Comparison of ENCODE assay signal across 16 cellular contexts in the genomic region with DNA sequence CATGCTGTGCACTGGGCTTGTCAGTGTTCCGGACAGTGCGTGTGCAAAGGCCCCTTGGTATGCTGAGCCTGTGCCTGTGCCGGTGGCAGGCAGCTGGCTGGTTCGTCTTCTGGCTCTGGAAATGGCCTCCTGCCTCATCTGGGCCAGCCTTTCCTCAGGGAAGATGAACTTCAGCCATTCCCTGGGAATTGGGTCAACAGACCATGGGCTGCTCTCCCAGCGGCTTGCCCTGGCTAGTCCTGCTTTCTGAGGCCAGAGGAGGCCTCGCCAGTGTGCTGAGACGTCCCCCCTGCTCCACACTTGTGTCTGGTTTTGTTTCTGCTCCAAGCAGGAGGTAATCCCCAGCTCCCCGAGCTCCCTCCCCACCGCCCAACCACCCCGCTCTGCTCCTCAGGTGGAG. TPM values are rescaled to one million over a fixed set of nuclear protein-coding genes. Genes with fewer than 3 reads are reported as not detected.
A peak's percentile ranks its signal among the peaks of the same experiment; 100 is the strongest.
DNase-seq lines count a peak whose midpoint lies in the region; ATAC-seq, FAIRE-seq and TF ChIP-seq lines count a peak whose summit lies in the region.
"Had no signal": no experiment of that assay in that cellular context is flagged by ENCODE, and none has a peak within 500 bp of the region (broad histone marks: within the 10 kb centered on the region; RNA-seq: fewer than 3 reads in every experiment).

No MANE protein-coding gene starts in this region.

- 85% methylated on average over 10 of the region's 10 CpGs; no CpG with 5 or more reads in 1 of the 2 experiments for WGBS in H1 (ENCODE audit: extremely low coverage in 1 of 2, insufficient coverage in 1 of 2, insufficient read length in 1 of 2, insufficient replicate concordance in 2 of 2, low coverage in 1 of 2, low lambda C conversion rate in 2 of 2, missing lambda C conversion rate in 1 of 2), 2 experiments
- 71 to 81% methylated on average over 9 to 10 of the region's 10 CpGs for WGBS in lower leg skin, 2 donors

- no peak for TF ChIP-seq RAD21 in H1 (IDR thresholded peaks at IDR 0.05 in 1 of 2, conservative IDR thresholded peaks at IDR 0.05 in 1 of 2; ENCODE audit: low read depth in 2 of 2, low read length in 2 of 2)

- no peaks in the 10 kb centered on the region for H3K27me3 ChIP-seq in GM23338 (ENCODE audit: insufficient read depth)
- H3K27me3 ChIP-seq in H1 (replicated peaks in 1 of 4; ENCODE audit: control insufficient read depth in 3 of 4, extremely low read depth in 1 of 4, insufficient read depth in 3 of 4, low read length in 3 of 4): no peaks in the 10 kb centered on the region; a peak in 1 of 7 replicates
- H3K27me3 ChIP-seq: BLaER1 treated with 17β-estradiol and CSF1 and Interleukin-3, amounts not matched to agents 10 nM and 100 nM had no signal

- H3K36me3 ChIP-seq in GM23338 (ENCODE audit: insufficient read depth) (no peaks in the 10 kb centered on the region), H1 (ENCODE audit: control insufficient read depth in 2 of 4, insufficient read depth in 4 of 4, low read length in 3 of 4) (no peaks in the 10 kb centered on the region)
- H3K36me3 ChIP-seq: BLaER1 treated with 17β-estradiol and CSF1 and Interleukin-3, amounts not matched to agents 10 nM and 100 nM had no signal

- no peak overlapping the region for H3K9ac ChIP-seq in H1 (replicated peaks in 1 of 4; ENCODE audit: extremely low read depth in 1 of 4, low read depth in 3 of 4, low read length in 3 of 4)
- H3K9ac ChIP-seq: BLaER1 treated with 17β-estradiol and CSF1 and Interleukin-3, amounts not matched to agents 10 nM and 100 nM had no signal

- no peak overlapping the region for H4K8ac ChIP-seq in H1 (ENCODE audit: extremely low read depth, insufficient read depth, low read length)

- no peaks in the 10 kb centered on the region for H3K36me3 Mint-ChIP-seq in GM23338 (ENCODE audit: low read depth)
- H3K36me3 Mint-ChIP-seq: CD4-positive, CD25-positive, alpha-beta regulatory T cell had no signal

- H4K20me1 ChIP-seq in GM23338 (replicated peaks; ENCODE audit: insufficient read depth): no peaks in the 10 kb centered on the region
- no peaks in the 10 kb centered on the region for H4K20me1 ChIP-seq in H1 (replicated peaks in 1 of 2; ENCODE audit: control insufficient read depth in 1 of 2, insufficient read depth in 2 of 2, low read length in 2 of 2)
- H4K20me1 ChIP-seq: BLaER1 treated with 17β-estradiol and CSF1 and Interleukin-3, amounts not matched to agents 10 nM and 100 nM had no signal

- H2BK12ac ChIP-seq in H1 (ENCODE audit: low read depth, low read length): no peak overlapping the region

- H2AFZ ChIP-seq in GM23338 (0 out of 2 replicates have a peak overlapping the region, but pooled peaks have one; percentile 23), H1 (ENCODE audit: low read length) (0 out of 2 replicates have a peak overlapping the region, but pooled peaks have one; percentile 9)

- no peak for TF ChIP-seq POLR2A in H1 (IDR thresholded peaks at IDR 0.05; ENCODE audit: control extremely low read depth in 1 of 2, low read depth in 2 of 2, low read length in 2 of 2)
- no peak for TF ChIP-seq POLR2A in lower leg skin (IDR thresholded peaks at IDR 0.05)

- H4K91ac ChIP-seq in H1 (replicated peaks; ENCODE audit: insufficient read length, low read length): no peak overlapping the region

- 0 out of 2 replicates have a peak, but pooled peaks cover 4% of the 10 kb centered on the region for H3K9me2 ChIP-seq in GM23338 (ENCODE audit: insufficient read depth)

- DNase-seq in GM23338 (ENCODE audit: low spot score) (no peak), H1 (ENCODE audit: low read depth in 1 of 2, low spot score in 2 of 2) (no peak), medulla oblongata (ENCODE audit: extremely low spot score) (peak; percentile 33), sciatic nerve (ENCODE audit: low spot score) (no peak), lower leg skin (ENCODE audit: low spot score in 2 of 2) (no peak)
- DNase-seq: 8988T; AML-193; CD4-positive, CD25-positive, alpha-beta regulatory T cell; DMS53; GF-D8; H7 had no signal

- peaks cover 10% of the 10 kb centered on the region for H3K4me1 Mint-ChIP-seq in GM23338

- H3K27ac Mint-ChIP-seq in GM23338: no peak overlapping the region
- H3K27ac Mint-ChIP-seq: CD4-positive, CD25-positive, alpha-beta regulatory T cell had no signal

- ATAC-seq in GM23338 (no peak), sciatic nerve (peak; percentile 28), HG02623 (IDR thresholded peaks at IDR 0.05; ENCODE audit: unreplicated experiment) (no peak), GM18909 (IDR thresholded peaks at IDR 0.05; ENCODE audit: poor library complexity, unreplicated experiment) (no peak)
- no peak for ATAC-seq in activated CD4-positive, CD25-positive, alpha-beta regulatory T cell treated with anti-CD3 and anti-CD28 coated beads, Interleukin-2, amount 50 U/mL, for 24 hours

- H3K56ac ChIP-seq in H1 (replicated peaks; ENCODE audit: insufficient read length, low read depth, low read length): no peak overlapping the region

- H2AK5ac ChIP-seq in H1 (ENCODE audit: low read depth, low read length): no peak overlapping the region

- TF ChIP-seq CTCF in GM23338 (conservative IDR thresholded peaks at IDR 0.05; ENCODE audit: low read depth in 2 of 2): no peak
- no peak for TF ChIP-seq CTCF in H1 (IDR thresholded peaks at IDR 0.05; ENCODE audit: control extremely low read depth in 1 of 3, insufficient read depth in 1 of 3, low read depth in 1 of 3, low read length in 3 of 3)
- TF ChIP-seq CTCF in lower leg skin (IDR thresholded peaks at IDR 0.05): no peak

- peaks cover 5% of the 10 kb centered on the region for H3K27me3 Mint-ChIP-seq in GM23338 (ENCODE audit: insufficient read depth, low read depth, poor library complexity)
- H3K27me3 Mint-ChIP-seq: CD4-positive, CD25-positive, alpha-beta regulatory T cell had no signal

- H3F3A ChIP-seq in GM23338 (replicated peaks; ENCODE audit: low read depth): no peaks in the 10 kb centered on the region

- H3K4me2 ChIP-seq in GM23338 (no peak overlapping the region), H1 (ENCODE audit: insufficient read depth in 1 of 2, low read depth in 2 of 2, low read length in 2 of 2) (no peak overlapping the region)
- H3K4me2 ChIP-seq: BLaER1 treated with 17β-estradiol and CSF1 and Interleukin-3, amounts not matched to agents 10 nM and 100 nM had no signal

- intact Hi-C loops in sciatic nerve (cut with DNase I) (no loop called here), lower leg skin (cut with DNase I; ENCODE audit: low total_unique reads) (no loop called here)

- CTCF ChIA-PET in H1 (lab: Charles Lee; ENCODE audit: partially characterized antibody): interaction anchor here (1.2 to 15.1 kb wide), 7 partner anchors 11 to 201 kb away, joined by 3 to 154 read pairs (median 9); no protein-coding TSS in a partner anchor

- no peak overlapping the region for H3K23ac ChIP-seq in H1 (ENCODE audit: insufficient read length)

- H3K79me2 ChIP-seq in GM23338 (replicated peaks; ENCODE audit: insufficient read depth) (no peaks in the 10 kb centered on the region), H1 (ENCODE audit: control insufficient read depth in 1 of 2, insufficient read depth in 2 of 2, low read length in 2 of 2) (no peaks in the 10 kb centered on the region)

- 0 out of 2 replicates have a peak overlapping the region, but pooled peaks have one; percentile 26 for H2BK5ac ChIP-seq in H1 (ENCODE audit: low read depth, low read length)

- no peak overlapping the region for H2BK15ac ChIP-seq in H1 (ENCODE audit: low read length)

- no peaks in the 10 kb centered on the region for H3K79me1 ChIP-seq in H1 (ENCODE audit: low read depth, low read length)

- no peak for TF ChIP-seq EP300 in H1 (IDR thresholded peaks at IDR 0.05; ENCODE audit: borderline replicate concordance in 1 of 2, low read depth in 2 of 2, low read length in 2 of 2)

- H3K27ac ChIP-seq in GM23338 (ENCODE audit: low read depth): no peak overlapping the region
- H3K27ac ChIP-seq in H1 (ENCODE audit: low read depth, low read length): no peak overlapping the region
- H3K27ac ChIP-seq: BLaER1 treated with 17β-estradiol and CSF1 and Interleukin-3, amounts not matched to agents 10 nM and 100 nM had no signal

- no peak overlapping the region for H2BK20ac ChIP-seq in H1 (ENCODE audit: low read length)

- H2BK120ac ChIP-seq in H1 (replicated peaks; ENCODE audit: low read depth, low read length): no peak overlapping the region

- no peak overlapping the region for H3K18ac ChIP-seq in H1 (ENCODE audit: extremely low read depth, low read length)

- H3K14ac ChIP-seq in H1 (ENCODE audit: insufficient read length): no peak overlapping the region

- H3K4me3 ChIP-seq in GM23338 (no peak overlapping the region), H1 (ENCODE audit: extremely low read depth in 1 of 4, insufficient read depth in 2 of 4, low read depth in 3 of 4, low read length in 4 of 4) (no peak overlapping the region), lower leg skin (ENCODE audit: low read depth, poor library complexity, severe bottlenecking) (no peak overlapping the region)
- H3K4me3 ChIP-seq: BLaER1 treated with 17β-estradiol and CSF1 and Interleukin-3, amounts not matched to agents 10 nM and 100 nM had no signal

- H3K4ac ChIP-seq in H1 (replicated peaks; ENCODE audit: insufficient read length, low read depth, low read length): no peak overlapping the region

- no peak for FAIRE-seq in H1 (lab: Jason Lieb, UNC)

- POLR2A ChIA-PET in H1 (lab: Charles Lee; ENCODE audit: partially characterized antibody): no interaction called here

- H3K4me1 ChIP-seq in GM23338 (ENCODE audit: insufficient read depth) (no peaks in the 10 kb centered on the region), H1 (replicated peaks in 1 of 4; ENCODE audit: control insufficient read depth in 3 of 4, insufficient read depth in 4 of 4, low read length in 3 of 4) (no peaks in the 10 kb centered on the region; a peak in 1 of 7 replicates)

- H3K9me3 ChIP-seq in H1 (ENCODE audit: insufficient read depth in 2 of 2, low read depth in 1 of 2, low read length in 1 of 2): no peaks in the 10 kb centered on the region
- H3K9me3 ChIP-seq: BLaER1 treated with 17β-estradiol and CSF1 and Interleukin-3, amounts not matched to agents 10 nM and 100 nM had no signal

- H3K4me3 Mint-ChIP-seq in GM23338: no peak overlapping the region
- H3K4me3 Mint-ChIP-seq: CD4-positive, CD25-positive, alpha-beta regulatory T cell; IgD-negative memory B cell had no signal

- H4K5ac ChIP-seq in H1 (ENCODE audit: insufficient read length, low read depth, low read length): no peak overlapping the region

- H3K23me2 ChIP-seq in H1 (ENCODE audit: low read depth, low read length): no peaks in the 10 kb centered on the region

- no peaks in the 10 kb centered on the region; the same call in 2 of the 3 replicates for H3K9me3 Mint-ChIP-seq in GM23338
- H3K9me3 Mint-ChIP-seq: IgD-negative memory B cell had no signal

RNA-seq across cellular contexts. Expression of a gene that starts 32.6 kb away (rescaled TPM):
- 0.10 and 0.23 TPM in 2 replicates for total RNA-seq in GM23338 (2014; rRNA removed; shearing (Covaris generic))
- polyA plus RNA-seq in GM23338 (2016; fragmentation: Nextera tagmentation; extraction: Ambion mirVana) (not detected in 2 replicates), H1 (2011; rRNA removed) (0.08 TPM in 2 replicates)
- 0.15 and 0.17 TPM in 2 replicates for total RNA-seq in H1 (2021; fragmentation: NEBNext Ultra II Directional; extraction: Animal tissue kit (Norgen Biotek cat#: 25700))
- polyA plus RNA-seq in H1 (2011; cell fraction: cytosol; rRNA removed): 0.13 TPM
- 0.03 TPM for polyA plus RNA-seq in H1 (2011; cell fraction: nucleus; rRNA removed)
- 0.05 to 0.14 TPM (median 0.07 TPM) in 4 replicates for polyA plus RNA-seq in H1 (2012, experiment 1 of 2)
- polyA plus RNA-seq in H1 (2012, experiment 2 of 2): 0.07 TPM
- 0.14 TPM for polyA plus RNA-seq in H1 (2013, experiment 1 of 2)
- polyA plus RNA-seq in H1 (2013, experiment 2 of 2): 0.07 TPM
- 0.09 and 0.15 TPM in 2 replicates for polyA minus RNA-seq in H1 (2011; rRNA and poly(A)+ RNA removed)
- polyA minus RNA-seq in H1 (2011; cell fraction: cytosol; rRNA and poly(A)+ RNA removed): not detected
- 0.20 TPM for polyA minus RNA-seq in H1 (2011; cell fraction: nucleus; rRNA and poly(A)+ RNA removed)
- total RNA-seq in sciatic nerve (not detected), lower leg skin (under 1 TPM in 3 of 4 donors, not detected in 1; 0.23 to 0.36 (median 0.25) TPM)
- total RNA-seq: CD4-positive, CD25-positive, alpha-beta regulatory T cell; H7 had no signal
- polyA plus RNA-seq: CD4-positive, CD25-positive, alpha-beta regulatory T cell; IgD-negative memory B cell had no signal

RNA-seq across cellular contexts. Expression of a gene that starts 54.4 kb away (rescaled TPM):
- 17.0 and 17.7 TPM in 2 replicates for total RNA-seq in GM23338 (2014; rRNA removed; shearing (Covaris generic))
- 3.3 and 3.8 TPM in 2 replicates for polyA plus RNA-seq in GM23338 (2016; fragmentation: Nextera tagmentation; extraction: Ambion mirVana)
- 13.5 and 14.0 TPM in 2 replicates for total RNA-seq in H1 (2021; fragmentation: NEBNext Ultra II Directional; extraction: Animal tissue kit (Norgen Biotek cat#: 25700))
- 3.7 and 4.5 TPM in 2 replicates for polyA plus RNA-seq in H1 (2011; rRNA removed)
- 5.9 TPM for polyA plus RNA-seq in H1 (2011; cell fraction: cytosol; rRNA removed)
- 3.7 TPM for polyA plus RNA-seq in H1 (2011; cell fraction: nucleus; rRNA removed)
- 2.7 to 6.2 TPM (median 4.9 TPM) in 4 replicates for polyA plus RNA-seq in H1 (2012, experiment 1 of 2)
- 1.0 TPM for polyA plus RNA-seq in H1 (2012, experiment 2 of 2)
- polyA plus RNA-seq in H1 (2013, experiment 1 of 2): 7.1 TPM
- 8.0 TPM for polyA plus RNA-seq in H1 (2013, experiment 2 of 2)
- 10.4 and 15.8 TPM in 2 replicates for polyA minus RNA-seq in H1 (2011; rRNA and poly(A)+ RNA removed)
- 15.5 TPM for polyA minus RNA-seq in H1 (2011; cell fraction: cytosol; rRNA and poly(A)+ RNA removed)
- polyA minus RNA-seq in H1 (2011; cell fraction: nucleus; rRNA and poly(A)+ RNA removed): 16.7 TPM
- 24.6 TPM for total RNA-seq in sciatic nerve
- total RNA-seq in lower leg skin: 10 to 100 TPM; 34.1 to 55.5 (median 45.2) TPM
